8 cellular contexts compared by ENCODE assay signal in genomic region chr19:12365372-12366162, GRCh38. TPM values are rescaled to one million over a fixed set of nuclear protein-coding genes. Genes with fewer than 3 reads are reported as not detected.
DNase-seq lines count a peak whose midpoint lies in the region; ATAC-seq, FAIRE-seq and TF ChIP-seq lines count a peak whose summit lies in the region.

Gene ZNF442 (minus strand): TSS chr19:12365683. CDS start chr19:12363631, 2,052 bp downstream.

- TF ChIP-seq RAD21 in HepG2 (CRISPR knock-in tag; IDR thresholded peaks at IDR 0.05): peak; percentile 87

- ATAC-seq in GM18511 (IDR thresholded peaks at IDR 0.05; ENCODE audit: unreplicated experiment): peak; percentile 91
- peak; percentile 75 for ATAC-seq in HG03066 (IDR thresholded peaks at IDR 0.05; ENCODE audit: low read depth, unreplicated experiment)
- peak; percentile 97 for ATAC-seq in HepG2

- POLR2A ChIA-PET in HepG2 (lab: Yijun Ruan, JAX): interaction anchor here (0.6 to 4.2 kb wide), 22 partner anchors 8 to 599 kb away, joined by 3 to 79 read pairs (median 4); partner anchors contain the start of genes ZNF136, ZNF44, ZNF441 and ZNF443

- no peaks in the 10 kb centered on the region for H4K20me1 ChIP-seq in HepG2 (ENCODE audit: insufficient read depth, low read length)

- peaks cover 24% of the 10 kb centered on the region for H3K4me1 ChIP-seq in HepG2 (ENCODE audit: insufficient read depth, low read length)

- 4% methylated on average over 7 of the region's 38 CpGs for WGBS in HepG2 (ENCODE audit: low lambda C conversion rate)

- peak; percentile 100 for FAIRE-seq in HepG2 (lab: Jason Lieb, UNC)

- peak within 1 kb of the TSS; percentile 81 for H3K27ac ChIP-seq in HepG2 (ENCODE audit: extremely low read length, insufficient read depth, low read length)

- no peaks in the 10 kb centered on the region for H3K36me3 ChIP-seq in HepG2 (replicated peaks in 1 of 2; ENCODE audit: control insufficient read depth in 1 of 2, insufficient read depth in 2 of 2, low read length in 2 of 2)

- H3K9me3 ChIP-seq in HepG2 (ENCODE audit: low read length): no peaks in the 10 kb centered on the region

- CTCF ChIA-PET in HepG2 (lab: Yijun Ruan, JAX; ENCODE audit: low intra/inter-chr PET ratio, low total read pairs): interaction anchor here (1.7 kb wide), 1 partner anchor 163 kb away, joined by 11 read pairs; no protein-coding TSS in a partner anchor

- peak; percentile 86 for TF ChIP-seq CTCF in HepG2 (CRISPR knock-in tag; IDR thresholded peaks at IDR 0.05)

- H2AFZ ChIP-seq in HepG2 (ENCODE audit: low read length): peak within 1 kb of the TSS; percentile 37

- no peak for TF ChIP-seq EP300 in HepG2 (IDR thresholded peaks at IDR 0.05; ENCODE audit: low read depth in 2 of 2, low read length in 2 of 2)
- no peak for TF ChIP-seq EP300 in HepG2 (CRISPR knock-in tag; IDR thresholded peaks at IDR 0.05; ENCODE audit: borderline replicate concordance)

- intact Hi-C loops in HepG2 (cut with micrococcal nuclease; ENCODE audit: unreplicated experiment): loop anchor here (1.0 to 5.0 kb wide), 4 partner anchors 35 to 163 kb away; no protein-coding TSS in a partner anchor

- peak; percentile 89 to 95 for TF ChIP-seq POLR2A in HepG2 (IDR thresholded peaks at IDR 0.05; ENCODE audit: insufficient read depth in 1 of 2, low read depth in 2 of 2, low read length in 2 of 2)

- BruUV-seq in HepG2 (replicated peaks; lab: Mats Ljungman, UMichigan): no TSS peak

- DNase-seq in A172 (ENCODE audit: low spot score) (peak; percentile 95), NCI-H524 (lab: John Stamatoyannopoulos, UW) (peak; percentile 97 to 99), dermis microvascular lymphatic vessel endothelial cell (ENCODE audit: low read depth in 2 of 2) (peak; percentile 94 to 98), HepG2 (ENCODE audit: low spot score) (peak; percentile 99)
- peak; percentile 88 to 93 for DNase-seq in activated CD4-positive, alpha-beta T cell treated with anti-CD3 and anti-CD28 coated beads, Interleukin-2, amount 50 U/mL, for 48 hours
- peak; percentile 77 to 81 for DNase-seq in stimulated activated CD4-positive, alpha-beta T cell treated with anti-CD3 and anti-CD28 coated beads, Interleukin-2, amount 100 ng/mL, for 48 hours

- no peaks in the 10 kb centered on the region for H3K79me2 ChIP-seq in HepG2 (ENCODE audit: insufficient read depth, low read length)

- in situ Hi-C loops in HepG2 (cut with HindIII; ENCODE audit: extremely low pct_ligation_motif_present, low pct_unique_long_range_greater_than_20kb): loop anchor here (10.0 kb wide), 1 partner anchor 71 kb away; the partner anchor contains the start of gene ZNF44

- no peaks in the 10 kb centered on the region for H3K27me3 ChIP-seq in HepG2 (ENCODE audit: control insufficient read depth in 1 of 2, insufficient read depth in 2 of 2, low read length in 2 of 2)

- H3K4me3 ChIP-seq in HepG2 (replicated peaks in 1 of 3; ENCODE audit: insufficient read depth in 1 of 3, low read depth in 2 of 3, low read length in 3 of 3): peak within 1 kb of the TSS; percentile 75 to 90 (median 89)

- peak within 1 kb of the TSS; percentile 86 for H3K9ac ChIP-seq in HepG2 (ENCODE audit: insufficient read depth, low read depth, low read length)

- peak within 1 kb of the TSS; percentile 94 for H3K4me2 ChIP-seq in HepG2 (ENCODE audit: low read depth, low read length)

TF ChIP-seq in HepG2, 621 proteins besides CTCF, POLR2A, EP300 and RAD21 (continues in another document):
- TF ChIP-seq CCAR2 (optimal IDR thresholded peaks at IDR 0.05; ENCODE audit: low read depth, low read length): no peak
- TF ChIP-seq ADNP (CRISPR knock-in tag; IDR thresholded peaks at IDR 0.05): no peak
- TF ChIP-seq CEBPG (CRISPR knock-in tag; IDR thresholded peaks at IDR 0.05): peak; percentile 48
- peak; percentile 47; the same call in 1 of the 2 replicates for TF ChIP-seq DMAP1 (CRISPR knock-in tag; IDR thresholded peaks at IDR 0.05)
- TF ChIP-seq, protein P1, sequence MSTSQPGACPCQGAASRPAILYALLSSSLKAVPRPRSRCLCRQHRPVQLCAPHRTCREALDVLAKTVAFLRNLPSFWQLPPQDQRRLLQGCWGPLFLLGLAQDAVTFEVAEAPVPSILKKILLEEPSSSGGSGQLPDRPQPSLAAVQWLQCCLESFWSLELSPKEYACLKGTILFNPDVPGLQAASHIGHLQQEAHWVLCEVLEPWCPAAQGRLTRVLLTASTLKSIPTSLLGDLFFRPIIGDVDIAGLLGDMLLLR (CRISPR knock-in tag; IDR thresholded peaks at IDR 0.05): no peak
- peak; percentile 56; the same call in 1 of the 2 replicates for TF ChIP-seq BRD4 (CRISPR knock-in tag; IDR thresholded peaks at IDR 0.05)
- no peak for TF ChIP-seq ZNF101 (CRISPR knock-in tag; IDR thresholded peaks at IDR 0.05; ENCODE audit: borderline replicate concordance, low read depth)
- no peak for TF ChIP-seq ZFP62 (CRISPR knock-in tag; IDR thresholded peaks at IDR 0.05)
- TF ChIP-seq HINFP (CRISPR knock-in tag; IDR thresholded peaks at IDR 0.05; ENCODE audit: low read depth): no peak
- peak; percentile 63 for TF ChIP-seq PHF21A (CRISPR knock-in tag; IDR thresholded peaks at IDR 0.05)
- 0 out of 2 replicates have a peak, but pooled peaks have one; percentile 59 for TF ChIP-seq ZNF503 (CRISPR knock-in tag; IDR thresholded peaks at IDR 0.05)
- TF ChIP-seq, protein P2, sequence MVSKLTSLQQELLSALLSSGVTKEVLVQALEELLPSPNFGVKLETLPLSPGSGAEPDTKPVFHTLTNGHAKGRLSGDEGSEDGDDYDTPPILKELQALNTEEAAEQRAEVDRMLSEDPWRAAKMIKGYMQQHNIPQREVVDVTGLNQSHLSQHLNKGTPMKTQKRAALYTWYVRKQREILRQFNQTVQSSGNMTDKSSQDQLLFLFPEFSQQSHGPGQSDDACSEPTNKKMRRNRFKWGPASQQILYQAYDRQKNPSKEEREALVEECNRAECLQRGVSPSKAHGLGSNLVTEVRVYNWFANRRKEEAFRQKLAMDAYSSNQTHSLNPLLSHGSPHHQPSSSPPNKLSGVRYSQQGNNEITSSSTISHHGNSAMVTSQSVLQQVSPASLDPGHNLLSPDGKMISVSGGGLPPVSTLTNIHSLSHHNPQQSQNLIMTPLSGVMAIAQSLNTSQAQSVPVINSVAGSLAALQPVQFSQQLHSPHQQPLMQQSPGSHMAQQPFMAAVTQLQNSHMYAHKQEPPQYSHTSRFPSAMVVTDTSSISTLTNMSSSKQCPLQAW (CRISPR knock-in tag; IDR thresholded peaks at IDR 0.05): 0 out of 2 replicates have a peak, but pooled peaks have one; percentile 58
- TF ChIP-seq LCORL (IDR thresholded peaks at IDR 0.05): no peak
- TF ChIP-seq LCORL (CRISPR knock-in tag; IDR thresholded peaks at IDR 0.05): peak; percentile 33; the same call in 1 of the 2 replicates

RNA-seq across cellular contexts. Expression of gene ZNF442, which starts in this region (rescaled TPM):
- 1.9 and 2.4 TPM in 2 replicates for total RNA-seq in A172 (2014; rRNA removed; shearing (Covaris generic))
- total RNA-seq in dermis microvascular lymphatic vessel endothelial cell: 1.3 and 1.4 TPM in 2 replicates
- total RNA-seq in HepG2 (2016; rRNA removed; fragmentation: Illumina TruSeq; extraction: Trizol): 6.0 and 8.6 TPM in 2 replicates
- total RNA-seq in HepG2 (2016; cell fraction: cytosol; rRNA removed; fragmentation: Illumina TruSeq; extraction: Trizol; ENCODE audit: low read depth): 3.2 and 3.9 TPM in 2 replicates
- 6.0 and 8.5 TPM in 2 replicates for total RNA-seq in HepG2 (2016; cell fraction: insoluble cytoplasmic fraction; rRNA removed; fragmentation: Illumina TruSeq; extraction: Trizol)
- 4.6 and 5.1 TPM in 2 replicates for total RNA-seq in HepG2 (2016; cell fraction: membrane; rRNA removed; fragmentation: Illumina TruSeq; extraction: Trizol)
- total RNA-seq in HepG2 (2016; cell fraction: nucleus; rRNA removed; fragmentation: Illumina TruSeq; extraction: Trizol): 3.7 and 5.1 TPM in 2 replicates
- 0.57 and 1.0 TPM in 2 replicates for polyA plus RNA-seq in HepG2 (2011; rRNA removed)
- 0.21 and 0.63 TPM in 2 replicates for polyA plus RNA-seq in HepG2 (2011; cell fraction: cytosol; rRNA removed)
- polyA plus RNA-seq in HepG2 (2011; cell fraction: nucleus; rRNA removed): 0.73 and 0.82 TPM in 2 replicates
- polyA plus RNA-seq in HepG2 (2012): 0.76 and 0.89 TPM in 2 replicates
- polyA plus RNA-seq in HepG2 (2016; cell fraction: cytosol; fragmentation: Illumina TruSeq; extraction: Trizol; ENCODE audit: low read depth): 0.09 and 0.19 TPM in 2 replicates
- polyA plus RNA-seq in HepG2 (2016; cell fraction: insoluble cytoplasmic fraction; fragmentation: Illumina TruSeq; extraction: Trizol; ENCODE audit: low read depth): 3.2 and 3.4 TPM in 2 replicates
- polyA plus RNA-seq in HepG2 (2016; cell fraction: membrane; fragmentation: Illumina TruSeq; extraction: Trizol; ENCODE audit: low read depth): 0.40 and 0.74 TPM in 2 replicates
- 3.1 and 5.2 TPM in 2 replicates for polyA plus RNA-seq in HepG2 (2016; cell fraction: nucleus; fragmentation: Illumina TruSeq; extraction: Trizol; ENCODE audit: insufficient read depth, low read depth)
- 0.48 TPM in 1 of 2 replicates, not detected in the other for polyA minus RNA-seq in HepG2 (2011; rRNA and poly(A)+ RNA removed; ENCODE audit: low replicate concordance)
- 1.4 and 2.9 TPM in 2 replicates for polyA minus RNA-seq in HepG2 (2011; cell fraction: cytosol; rRNA and poly(A)+ RNA removed)
- polyA minus RNA-seq in HepG2 (2011; cell fraction: nucleus; rRNA and poly(A)+ RNA removed): 2.2 and 3.0 TPM in 2 replicates

Comparison
In these comparisons a context has a peak if more than half of its experiments do, and no peak if none do; other contexts are left out.
1. Peak in every context shown above with its lines: DNase-seq, ATAC-seq, H3K4me3 ChIP-seq and H3K27ac ChIP-seq.